In the genomic region with DNA sequence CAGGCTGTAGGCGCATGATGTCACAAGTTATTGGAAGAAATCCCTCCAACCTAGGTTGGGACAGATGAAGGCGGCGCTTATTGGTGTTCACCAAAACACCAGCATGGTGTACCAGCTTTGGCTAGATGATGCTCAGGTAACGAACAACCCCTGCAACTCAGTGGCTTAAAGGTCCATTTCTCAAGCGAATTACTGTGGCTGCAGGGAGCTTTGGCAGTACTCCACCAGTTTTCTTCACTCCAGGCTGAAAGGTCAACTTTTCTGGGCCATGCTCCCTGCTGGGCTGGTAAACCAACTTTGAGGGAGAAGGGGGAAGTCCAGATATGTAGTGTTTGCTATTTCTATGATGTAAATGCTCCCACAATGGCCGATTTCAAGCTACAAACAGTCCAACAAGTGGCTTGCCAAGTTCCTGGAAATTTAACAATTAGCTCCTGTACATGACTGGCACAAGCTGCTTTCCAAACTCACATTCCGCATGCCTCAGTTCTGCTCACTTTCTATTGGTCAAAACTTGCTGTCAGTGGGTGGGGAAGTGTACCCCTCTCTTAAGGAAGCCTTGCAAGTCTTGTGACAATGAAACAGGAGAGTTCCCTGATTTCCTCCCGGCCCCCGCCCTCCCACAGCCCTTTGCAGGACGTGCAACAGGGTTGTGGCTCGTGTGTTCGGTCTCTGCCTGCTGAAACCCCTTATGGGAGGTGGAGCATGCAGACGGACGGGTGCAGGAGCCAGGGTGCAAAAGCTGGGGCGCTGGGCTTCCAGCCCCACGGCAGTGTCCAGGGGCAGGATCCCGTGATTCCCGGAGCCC, we compare ENCODE assay signal across 8 cellular contexts. TPM values are rescaled to one million over a fixed set of nuclear protein-coding genes. Genes with fewer than 3 reads are reported as not detected.
DNase-seq lines count a peak whose midpoint lies in the region; ATAC-seq and TF ChIP-seq lines count a peak whose summit lies in the region.

No MANE protein-coding gene starts in this region.

- peaks cover 16% of the 10 kb centered on the region for H3K4me1 ChIP-seq in CD8-positive, alpha-beta T cell (ENCODE audit: insufficient read depth, low read length)
- H3K4me1 ChIP-seq in adipocyte (ENCODE audit: control insufficient read depth, insufficient read depth, low read length): peaks cover 11% of the 10 kb centered on the region
- peaks cover 0 to 21% of the 10 kb centered on the region in 2 donors for H3K4me1 ChIP-seq in right atrium auricular region
- H3K4me1 ChIP-seq in psoas muscle: peaks cover 6% of the 10 kb centered on the region

- no peaks in the 10 kb centered on the region for H3K36me3 ChIP-seq in CD8-positive, alpha-beta T cell (ENCODE audit: insufficient read depth, low read length)
- H3K36me3 ChIP-seq in adipocyte (ENCODE audit: control insufficient read depth, insufficient read depth, low read length, severe bottlenecking) (peaks cover 14% of the 10 kb centered on the region), right atrium auricular region (peaks cover 7% of the 10 kb centered on the region), psoas muscle (ENCODE audit: insufficient read depth in 1 of 2, low read depth in 1 of 2) (no peaks in the 10 kb centered on the region)

- peak overlapping the region; percentile 92 for H3K4me3 Mint-ChIP-seq in CD8-positive, alpha-beta T cell

- no peak for TF ChIP-seq CTCF in CD8-positive, alpha-beta T cell (IDR thresholded peaks at IDR 0.05)
- no peak for TF ChIP-seq CTCF in right atrium auricular region (IDR thresholded peaks at IDR 0.05)
- TF ChIP-seq CTCF in psoas muscle (IDR thresholded peaks at IDR 0.05): no peak

- H3K9ac ChIP-seq in adipocyte (ENCODE audit: low read length): peak overlapping the region; percentile 86

- H3K4me3 ChIP-seq in CD8-positive, alpha-beta T cell (ENCODE audit: low read depth, low read length): peak overlapping the region; percentile 74
- peak overlapping the region; percentile 86 for H3K4me3 ChIP-seq in adipocyte (ENCODE audit: low read length)
- H3K4me3 ChIP-seq in right atrium auricular region: peak overlapping the region; percentile 71 to 72
- peak overlapping the region; percentile 80 for H3K4me3 ChIP-seq in psoas muscle

- H3K27ac Mint-ChIP-seq in CD8-positive, alpha-beta T cell: peak overlapping the region; percentile 75

- H3K9me3 Mint-ChIP-seq in CD8-positive, alpha-beta T cell: no peaks in the 10 kb centered on the region

- POLR2A ChIA-PET in CD8-positive, alpha-beta T cell (lab: Charles Lee): interaction anchor here (0.6 to 0.7 kb wide), 2 partner anchors 10 to 62 kb away, joined by 3 read pairs; no protein-coding TSS in a partner anchor

- ATAC-seq in CD8-positive, alpha-beta T cell: no peak
- ATAC-seq in HG02885 (IDR thresholded peaks at IDR 0.05; ENCODE audit: poor library complexity, unreplicated experiment): peak; percentile 20
- peak in 2 of 4 donors; percentile 7 to 53 for ATAC-seq in psoas muscle
- no peak for ATAC-seq in GM18870 (IDR thresholded peaks at IDR 0.05; ENCODE audit: unreplicated experiment)

- peaks cover 2% of the 10 kb centered on the region for H3K27me3 Mint-ChIP-seq in CD8-positive, alpha-beta T cell (ENCODE audit: low read depth)

- peaks cover 25% of the 10 kb centered on the region for H3K4me1 Mint-ChIP-seq in CD8-positive, alpha-beta T cell (ENCODE audit: low read depth)

- no peaks in the 10 kb centered on the region for H3K27me3 ChIP-seq in CD8-positive, alpha-beta T cell (ENCODE audit: insufficient read depth, low read length)
- H3K27me3 ChIP-seq in adipocyte (replicated peaks; ENCODE audit: control insufficient read depth, insufficient read depth, low read length): no peaks in the 10 kb centered on the region
- H3K27me3 ChIP-seq in right atrium auricular region: no peaks in the 10 kb centered on the region
- H3K27me3 ChIP-seq in psoas muscle (ENCODE audit: insufficient read depth in 3 of 3, low read length in 2 of 3): no peaks in the 10 kb centered on the region

- WGBS in psoas muscle, 3 donors: 25 to 30% (median 25%) methylated on average over 18 of the region's 18 CpGs

- peaks cover 7% of the 10 kb centered on the region for H3K36me3 Mint-ChIP-seq in CD8-positive, alpha-beta T cell

- CTCF ChIA-PET in CD8-positive, alpha-beta T cell (lab: Charles Lee): interaction anchor here (0.7 to 3.4 kb wide), 3 partner anchors 10 to 63 kb away, joined by 3 to 20 read pairs (median 3); no protein-coding TSS in a partner anchor

- no peak for DNase-seq in CD8-positive, alpha-beta T cell
- DNase-seq in adipocyte (ENCODE audit: low read depth): peak; percentile 36
- DNase-seq in right atrium auricular region (ENCODE audit: low spot score): peak; percentile 61
- DNase-seq in psoas muscle: peak in 1 of 2 donors; percentile 26
- DNase-seq in NCI-H1048 (lab: John Stamatoyannopoulos, UW): no peak
- DNase-seq in NCI-H510A treated with DMSO at 0.1 percent for 48 hours (lab: John Stamatoyannopoulos, UW): no peak

- intact Hi-C loops in CD8-positive, alpha-beta T cell (cut with DNase I, micrococcal nuclease): loop anchor here (1.0 to 5.0 kb wide), 7 partner anchors 10 to 1275 kb away; a partner anchor contains a TSS
- intact Hi-C loops in psoas muscle (cut with DNase I): no loop called here

- H3K27ac ChIP-seq in CD8-positive, alpha-beta T cell (ENCODE audit: low read depth, low read length): peak overlapping the region; percentile 57
- H3K27ac ChIP-seq in right atrium auricular region: peak overlapping the region; percentile 89 to 91
- H3K27ac ChIP-seq in psoas muscle: peak overlapping the region; percentile 87

- H3K9me3 ChIP-seq in CD8-positive, alpha-beta T cell (ENCODE audit: low read length): no peaks in the 10 kb centered on the region
- H3K9me3 ChIP-seq in adipocyte (ENCODE audit: control insufficient read depth, low read length) (no peaks in the 10 kb centered on the region), right atrium auricular region (no peaks in the 10 kb centered on the region), psoas muscle (no peaks in the 10 kb centered on the region)

RNA-seq across cellular contexts. Expression of a gene that starts 0.6 kb away (rescaled TPM):
- total RNA-seq in CD8-positive, alpha-beta T cell: 10 to 100 TPM; 11.6 to 12.3 TPM
- total RNA-seq in right atrium auricular region (1 to 10 TPM; 3.9 to 4.3 TPM), psoas muscle (1 to 10 TPM; 1.4 to 3.8 (median 2.8) TPM)
- polyA plus RNA-seq in psoas muscle: 1 to 10 TPM; 1.3 to 1.4 (median 1.4) TPM

RNA-seq across cellular contexts. Expression of a gene that starts 57.5 kb away (rescaled TPM):
- total RNA-seq in CD8-positive, alpha-beta T cell: 10 to 100 TPM; 14.8 to 14.9 TPM
- total RNA-seq in right atrium auricular region: 10 to 100 TPM; 15.2 to 15.7 TPM
- 10 to 100 TPM; 13.4 to 17.8 (median 15.8) TPM for total RNA-seq in psoas muscle
- polyA plus RNA-seq in psoas muscle: 10 to 100 TPM in 2 of 3 donors, 1 to 10 TPM in 1; 8.0 to 20.3 (median 10.3) TPM

Comparison
In these comparisons a context has a peak if more than half of its experiments do, and no peak if none do; other contexts are left out.
1. DNase-seq: peak in adipocyte (single experiment) and right atrium auricular region (single experiment); none in CD8-positive, alpha-beta T cell (0 of 7), NCI-H1048 (single experiment) and NCI-H510A treated with DMSO at 0.1 percent for 48 hours (single experiment).
2. intact Hi-C loops: an anchor here in CD8-positive, alpha-beta T cell (1.0 to 5.0 kb wide); none called in psoas muscle.
3. Peak in every context shown above with its lines, with median percentiles within 50 percentile points of each other: H3K27ac ChIP-seq and H3K4me3 ChIP-seq.